In genomic region chr7:70148997-70149396, GRCh38 we compare ENCODE assay signal across 26 cellular contexts.
"Had no signal": no experiment of that assay in that cellular context is flagged by ENCODE, and none has a peak within 500 bp of the region (broad histone marks: within the 10 kb centered on the region; RNA-seq: fewer than 3 reads in every experiment).

No MANE protein-coding gene starts in this region.

- H3K9me3 ChIP-seq: esophagus squamous epithelium, gastrocnemius medialis had no signal

- H3K27ac ChIP-seq: epithelial cell of prostate, esophagus squamous epithelium, gastrocnemius medialis, heart right ventricle, left lung, lower lobe of right lung had no signal

- H3K4me1 Mint-ChIP-seq: naive B cell; naive thymus-derived CD8-positive, alpha-beta T cell had no signal

- H3K4me3 ChIP-seq: esophagus squamous epithelium, gastrocnemius medialis, heart right ventricle, left lung, lower lobe of right lung, mucosa of descending colon had no signal

- H3K4me1 ChIP-seq: esophagus squamous epithelium, left lung, lower lobe of right lung had no signal

- H3K27me3 ChIP-seq: esophagus squamous epithelium, gastrocnemius medialis, heart right ventricle, left lung had no signal

- DNase-seq: cortex of kidney; effector CD8-positive, alpha-beta T cell; effector memory CD8-positive, alpha-beta T cell; endodermal cell; erythroblast; esophagus squamous epithelium; foreskin fibroblast; foreskin melanocyte; gastrocnemius medialis; glutamatergic neuron; head of caudate nucleus; heart right ventricle; hippocampal formation; left cardiac atrium; left lung; left ventricle myocardium superior; lower lobe of right lung; mesenchymal stem cell; mucosa of descending colon; naive B cell; naive thymus-derived CD8-positive, alpha-beta T cell had no signal

- H3K36me3 ChIP-seq: esophagus squamous epithelium, gastrocnemius medialis, heart right ventricle, left lung, lower lobe of right lung had no signal

- ATAC-seq: effector memory CD8-positive, alpha-beta T cell; esophagus mucosa; gastrocnemius medialis; heart right ventricle; left cardiac atrium; left lung; left ventricle myocardium superior; lower lobe of right lung; mucosa of descending colon; naive thymus-derived CD8-positive, alpha-beta T cell had no signal

- H3K27ac Mint-ChIP-seq: dendritic cell treated with granulocyte-macrophage colony-stimulating factor and Interleukin-4, amounts not matched to agents 40 ng/mL and 50 ng/mL, for 4 days; effector memory CD8-positive, alpha-beta T cell; endodermal cell; mesothelial cell of epicardium; naive B cell; naive thymus-derived CD8-positive, alpha-beta T cell had no signal

- H3K27me3 Mint-ChIP-seq: dendritic cell treated with granulocyte-macrophage colony-stimulating factor and Interleukin-4, amounts not matched to agents 40 ng/mL and 50 ng/mL, for 4 days; naive B cell had no signal

- H3K4me3 Mint-ChIP-seq: dendritic cell treated with granulocyte-macrophage colony-stimulating factor and Interleukin-4, amounts not matched to agents 40 ng/mL and 50 ng/mL, for 4 days; effector memory CD8-positive, alpha-beta T cell; endodermal cell; mesothelial cell of epicardium; naive B cell; naive thymus-derived CD8-positive, alpha-beta T cell had no signal

- FAIRE-seq: keratinocyte had no signal
